ENCODE assay signal across 15 cellular contexts in genomic region chr3:139358857-139359562, GRCh38. TPM values are rescaled to one million over a fixed set of nuclear protein-coding genes. Genes with fewer than 3 reads are reported as not detected.
DNase-seq lines count a peak whose midpoint lies in the region; ATAC-seq, FAIRE-seq and TF ChIP-seq lines count a peak whose summit lies in the region.
"Had no signal": no experiment of that assay in that cellular context is flagged by ENCODE, and none has a peak within 500 bp of the region (broad histone marks: within the 10 kb centered on the region; RNA-seq: fewer than 3 reads in every experiment).

No MANE protein-coding gene starts in this region.

- in situ Hi-C loops in HepG2 (cut with HindIII; ENCODE audit: extremely low pct_ligation_motif_present, low pct_unique_long_range_greater_than_20kb), result loop anchor here (25.0 kb wide), 1 partner anchor 672 kb away; no protein-coding TSS in a partner anchor

- H4K20me1 ChIP-seq in HepG2 (ENCODE audit: insufficient read depth, low read length), result peaks cover 6% of the 10 kb centered on the region; the same call in 1 of the 2 replicates

- no peak for FAIRE-seq in HepG2 (lab: Jason Lieb, UNC)
- FAIRE-seq: GM19239 had no signal

- H3K4me2 ChIP-seq in HepG2 (ENCODE audit: low read depth, low read length), result no peak overlapping the region

- no peak overlapping the region for H3K9ac ChIP-seq in HepG2 (ENCODE audit: insufficient read depth, low read depth, low read length)

- H3K27ac ChIP-seq in HepG2 (ENCODE audit: extremely low read length, insufficient read depth, low read length) (no peak overlapping the region), right lobe of liver (no peak overlapping the region), dorsolateral prefrontal cortex (peak overlapping the region in 45 of 59 donors; percentile 2 to 78 (median 45))
- H3K27ac ChIP-seq: coronary artery, foreskin keratinocyte, psoas muscle, thoracic aorta had no signal

- H3K9me3 ChIP-seq in HepG2 (ENCODE audit: low read length) (no peaks in the 10 kb centered on the region), right lobe of liver (no peaks in the 10 kb centered on the region)
- H3K9me3 ChIP-seq: psoas muscle, thoracic aorta had no signal

- intact Hi-C loops in HepG2 (cut with micrococcal nuclease; ENCODE audit: unreplicated experiment), result no loop called here
- intact Hi-C loops in right lobe of liver (cut with DNase I), result no loop called here
- intact Hi-C loops in dorsolateral prefrontal cortex (cut with DNase I), result no loop called here

- no peak for TF ChIP-seq RAD21 in HepG2 (CRISPR knock-in tag; IDR thresholded peaks at IDR 0.05)

- no peak for TF ChIP-seq EP300 in HepG2 (IDR thresholded peaks at IDR 0.05; ENCODE audit: low read depth in 2 of 2, low read length in 2 of 2)
- TF ChIP-seq EP300 in HepG2 (CRISPR knock-in tag; IDR thresholded peaks at IDR 0.05; ENCODE audit: borderline replicate concordance), result no peak

- no peak for ATAC-seq in HepG2
- no peak for ATAC-seq in right lobe of liver
- no peak for ATAC-seq in HG02571 (IDR thresholded peaks at IDR 0.05; ENCODE audit: unreplicated experiment)
- ATAC-seq in GM18498 (IDR thresholded peaks at IDR 0.05; ENCODE audit: unreplicated experiment), result no peak
- ATAC-seq: foreskin keratinocyte, psoas muscle had no signal

- CTCF ChIA-PET in HepG2 (lab: Yijun Ruan, JAX; ENCODE audit: low intra/inter-chr PET ratio, low total read pairs), result no interaction called here

- H3K27me3 ChIP-seq in HepG2 (ENCODE audit: control insufficient read depth in 1 of 2, insufficient read depth in 2 of 2, low read length in 2 of 2) (no peaks in the 10 kb centered on the region), right lobe of liver (no peaks in the 10 kb centered on the region), dorsolateral prefrontal cortex (no peaks in the 10 kb centered on the region)
- H3K27me3 ChIP-seq: foreskin keratinocyte had no signal

- no peaks in the 10 kb centered on the region for H3K4me1 ChIP-seq in HepG2 (ENCODE audit: insufficient read depth, low read length)
- H3K4me1 ChIP-seq in right lobe of liver, result no peaks in the 10 kb centered on the region
- H3K4me1 ChIP-seq: foreskin keratinocyte, psoas muscle had no signal

- no peaks in the 10 kb centered on the region for H3K79me2 ChIP-seq in HepG2 (ENCODE audit: insufficient read depth, low read length)

- H3K4me3 ChIP-seq in HepG2 (replicated peaks in 1 of 3; ENCODE audit: insufficient read depth in 1 of 3, low read depth in 2 of 3, low read length in 3 of 3), result no peak overlapping the region
- no peak overlapping the region for H3K4me3 ChIP-seq in right lobe of liver
- H3K4me3 ChIP-seq in dorsolateral prefrontal cortex, result no peak overlapping the region
- H3K4me3 ChIP-seq: coronary artery, psoas muscle, thoracic aorta had no signal

- WGBS in HepG2 (ENCODE audit: low lambda C conversion rate), result 94% methylated on average over 3 of the region's 3 CpGs
- 93% methylated on average over 3 of the region's 3 CpGs for WGBS in right lobe of liver (ENCODE audit: insufficient coverage, low coverage, low lambda C conversion rate, missing lambda C conversion rate)

- no peak for TF ChIP-seq CTCF in HepG2 (CRISPR knock-in tag; IDR thresholded peaks at IDR 0.05)
- TF ChIP-seq CTCF in right lobe of liver (IDR thresholded peaks at IDR 0.05), result no peak
- no peak for TF ChIP-seq CTCF in dorsolateral prefrontal cortex (IDR thresholded peaks at IDR 0.05 in 54 of 56, conservative IDR thresholded peaks at IDR 0.05 in 2 of 56; ENCODE audit: low read depth in 1 of 56, partially characterized antibody in 56 of 56)

- DNase-seq in HepG2 (ENCODE audit: low spot score) (no peak), right lobe of liver (no peak), NCI-H2196 (lab: John Stamatoyannopoulos, UW; ENCODE audit: unreplicated experiment) (peak; percentile 82), dorsolateral prefrontal cortex (no peak), NCI-H510A (lab: John Stamatoyannopoulos, UW) (no peak)
- no peak for DNase-seq in stimulated activated CD4-positive, alpha-beta T cell treated with anti-CD3 and anti-CD28 coated beads, Interleukin-2, amount 100 ng/mL, for 24 hours
- DNase-seq: activated CD4-positive, alpha-beta T cell treated with anti-CD3 and anti-CD28 coated beads, Interleukin-2, amount 50 U/mL, for 48 hours; activated naive CD4-positive, alpha-beta T cell treated with anti-CD3 and anti-CD28 coated beads, Interleukin-2, amount 50 U/mL, for 16 hours; foreskin keratinocyte; psoas muscle had no signal

- BruUV-seq in HepG2 (replicated peaks; lab: Mats Ljungman, UMichigan), result no TSS peak

- H3K36me3 ChIP-seq in HepG2 (replicated peaks in 1 of 2; ENCODE audit: control insufficient read depth in 1 of 2, insufficient read depth in 2 of 2, low read length in 2 of 2) (peaks cover 20 to 91% of the 10 kb centered on the region in 2 experiments), right lobe of liver (peaks cover 12 to 99% (median 58%) of the 10 kb centered on the region in 4 donors)

- POLR2A ChIA-PET in HepG2 (lab: Yijun Ruan, JAX), result no interaction called here

- H2AFZ ChIP-seq in HepG2 (ENCODE audit: low read length), result no peak overlapping the region

- TF ChIP-seq POLR2A in HepG2 (IDR thresholded peaks at IDR 0.05; ENCODE audit: insufficient read depth in 1 of 2, low read depth in 2 of 2, low read length in 2 of 2) (no peak), right lobe of liver (IDR thresholded peaks at IDR 0.05) (no peak)

TF ChIP-seq in HepG2, 621 proteins besides CTCF, POLR2A, EP300 and RAD21:
- no peak for TF ChIP-seq HOXA7 (CRISPR knock-in tag; IDR thresholded peaks at IDR 0.05)
- 0 out of 2 replicates have a peak, but pooled peaks have one; percentile 3 for TF ChIP-seq POLR2G (IDR thresholded peaks at IDR 0.05; ENCODE audit: low read depth, low read length)

RNA-seq across cellular contexts. Expression of gene MRPS22, which starts 15.2 kb away (rescaled TPM):
- 113 and 139 TPM in 2 replicates for total RNA-seq in HepG2 (2016; rRNA removed; fragmentation: Illumina TruSeq; extraction: Trizol)
- total RNA-seq in HepG2 (2016; cell fraction: cytosol; rRNA removed; fragmentation: Illumina TruSeq; extraction: Trizol; ENCODE audit: low read depth), result 38.6 and 46.4 TPM in 2 replicates
- 114 and 134 TPM in 2 replicates for total RNA-seq in HepG2 (2016; cell fraction: insoluble cytoplasmic fraction; rRNA removed; fragmentation: Illumina TruSeq; extraction: Trizol)
- 49.5 and 56.4 TPM in 2 replicates for total RNA-seq in HepG2 (2016; cell fraction: membrane; rRNA removed; fragmentation: Illumina TruSeq; extraction: Trizol)
- total RNA-seq in HepG2 (2016; cell fraction: nucleus; rRNA removed; fragmentation: Illumina TruSeq; extraction: Trizol), result 67.5 and 73.1 TPM in 2 replicates
- 37.8 and 52.7 TPM in 2 replicates for polyA plus RNA-seq in HepG2 (2011; rRNA removed)
- polyA plus RNA-seq in HepG2 (2011; cell fraction: cytosol; rRNA removed), result 42.9 and 45.8 TPM in 2 replicates
- 21.9 and 27.2 TPM in 2 replicates for polyA plus RNA-seq in HepG2 (2011; cell fraction: nucleus; rRNA removed)
- 40.4 and 53.7 TPM in 2 replicates for polyA plus RNA-seq in HepG2 (2012)
- polyA plus RNA-seq in HepG2 (2016; cell fraction: cytosol; fragmentation: Illumina TruSeq; extraction: Trizol; ENCODE audit: low read depth), result 38.9 and 39.2 TPM in 2 replicates
- polyA plus RNA-seq in HepG2 (2016; cell fraction: insoluble cytoplasmic fraction; fragmentation: Illumina TruSeq; extraction: Trizol; ENCODE audit: low read depth), result 121 and 130 TPM in 2 replicates
- 40.0 and 46.6 TPM in 2 replicates for polyA plus RNA-seq in HepG2 (2016; cell fraction: membrane; fragmentation: Illumina TruSeq; extraction: Trizol; ENCODE audit: low read depth)
- 70.7 and 73.3 TPM in 2 replicates for polyA plus RNA-seq in HepG2 (2016; cell fraction: nucleus; fragmentation: Illumina TruSeq; extraction: Trizol; ENCODE audit: insufficient read depth, low read depth)
- polyA minus RNA-seq in HepG2 (2011; rRNA and poly(A)+ RNA removed; ENCODE audit: low replicate concordance), result 13.0 and 15.3 TPM in 2 replicates
- 20.8 and 25.8 TPM in 2 replicates for polyA minus RNA-seq in HepG2 (2011; cell fraction: cytosol; rRNA and poly(A)+ RNA removed)
- 64.6 and 72.1 TPM in 2 replicates for polyA minus RNA-seq in HepG2 (2011; cell fraction: nucleus; rRNA and poly(A)+ RNA removed)
- total RNA-seq in right lobe of liver, result 10 to 100 TPM; 29.6 to 66.5 (median 34.8) TPM
- total RNA-seq in dorsolateral prefrontal cortex, result 10 to 100 TPM; 30.2 to 62.0 (median 46.2) TPM

RNA-seq across cellular contexts. Expression of gene COPB2, which starts 30.4 kb away (rescaled TPM):
- total RNA-seq in HepG2 (2016; rRNA removed; fragmentation: Illumina TruSeq; extraction: Trizol) (217 and 344 TPM in 2 replicates), right lobe of liver (10 to 100 TPM; 59.4 to 81.9 (median 66.2) TPM), dorsolateral prefrontal cortex (100 to 1,000 TPM in 27 of 120 experiments, 10 to 100 TPM in 93; 59.7 to 117 (median 91.2) TPM)
- total RNA-seq in HepG2 (2016; cell fraction: cytosol; rRNA removed; fragmentation: Illumina TruSeq; extraction: Trizol; ENCODE audit: low read depth), result 22.5 and 24.4 TPM in 2 replicates
- 219 and 334 TPM in 2 replicates for total RNA-seq in HepG2 (2016; cell fraction: insoluble cytoplasmic fraction; rRNA removed; fragmentation: Illumina TruSeq; extraction: Trizol)
- total RNA-seq in HepG2 (2016; cell fraction: membrane; rRNA removed; fragmentation: Illumina TruSeq; extraction: Trizol), result 46.5 and 54.3 TPM in 2 replicates
- total RNA-seq in HepG2 (2016; cell fraction: nucleus; rRNA removed; fragmentation: Illumina TruSeq; extraction: Trizol), result 136 and 143 TPM in 2 replicates
- 69.8 and 83.3 TPM in 2 replicates for polyA plus RNA-seq in HepG2 (2011; rRNA removed)
- polyA plus RNA-seq in HepG2 (2011; cell fraction: cytosol; rRNA removed), result 43.9 and 56.1 TPM in 2 replicates
- 68.8 and 75.9 TPM in 2 replicates for polyA plus RNA-seq in HepG2 (2011; cell fraction: nucleus; rRNA removed)
- polyA plus RNA-seq in HepG2 (2012), result 73.1 and 86.5 TPM in 2 replicates
- polyA plus RNA-seq in HepG2 (2016; cell fraction: cytosol; fragmentation: Illumina TruSeq; extraction: Trizol; ENCODE audit: low read depth), result 7.4 and 8.5 TPM in 2 replicates
- polyA plus RNA-seq in HepG2 (2016; cell fraction: insoluble cytoplasmic fraction; fragmentation: Illumina TruSeq; extraction: Trizol; ENCODE audit: low read depth), result 223 and 229 TPM in 2 replicates
- polyA plus RNA-seq in HepG2 (2016; cell fraction: membrane; fragmentation: Illumina TruSeq; extraction: Trizol; ENCODE audit: low read depth), result 17.5 and 20.2 TPM in 2 replicates
- 104 and 124 TPM in 2 replicates for polyA plus RNA-seq in HepG2 (2016; cell fraction: nucleus; fragmentation: Illumina TruSeq; extraction: Trizol; ENCODE audit: insufficient read depth, low read depth)
- 88.1 and 105 TPM in 2 replicates for polyA minus RNA-seq in HepG2 (2011; rRNA and poly(A)+ RNA removed; ENCODE audit: low replicate concordance)
- polyA minus RNA-seq in HepG2 (2011; cell fraction: cytosol; rRNA and poly(A)+ RNA removed), result 81.4 and 88.0 TPM in 2 replicates
- polyA minus RNA-seq in HepG2 (2011; cell fraction: nucleus; rRNA and poly(A)+ RNA removed), result 208 and 229 TPM in 2 replicates

Comparison
In these comparisons a context has a peak if more than half of its experiments do, and no peak if none do; other contexts are left out.
1. H3K27ac ChIP-seq: peak in dorsolateral prefrontal cortex (45 of 59); none in HepG2 (single experiment) and right lobe of liver (0 of 3).